In genomic region chr10:112949875-112950507, GRCh38 we compare ENCODE assay signal across 8 cellular contexts. TPM values are rescaled to one million over a fixed set of nuclear protein-coding genes. Genes with fewer than 3 reads are reported as not detected.
DNase-seq lines count a peak whose midpoint lies in the region; ATAC-seq and TF ChIP-seq lines count a peak whose summit lies in the region.

Gene TCF7L2 (plus strand): TSS chr10:112950247. CDS start chr10:112950757, 510 bp downstream.

- WGBS in upper lobe of left lung, 2 donors, result 1 to 3% methylated on average over 39 of the region's 39 CpGs

- TF ChIP-seq POLR2A in upper lobe of left lung (IDR thresholded peaks at IDR 0.05), result peak in 2 of 4 donors; percentile 47 to 68

- H3K4me1 ChIP-seq in BE2C (peaks cover 5% of the 10 kb centered on the region; the same call in 1 of the 2 replicates), upper lobe of left lung (peaks cover 28 to 51% (median 32%) of the 10 kb centered on the region in 4 donors)

- H3K4me3 ChIP-seq in BE2C (ENCODE audit: low read depth, low read length), result peak within 1 kb of the TSS; percentile 92
- peak within 1 kb of the TSS; percentile 59 to 81 (median 69) for H3K4me3 ChIP-seq in upper lobe of left lung

- no peaks in the 10 kb centered on the region for H3K27me3 ChIP-seq in BE2C
- H3K27me3 ChIP-seq in upper lobe of left lung, result no peaks in the 10 kb centered on the region

- no peaks in the 10 kb centered on the region for H3K36me3 ChIP-seq in BE2C
- no peaks in the 10 kb centered on the region for H3K36me3 ChIP-seq in upper lobe of left lung

- no peak for TF ChIP-seq EP300 in upper lobe of left lung (IDR thresholded peaks at IDR 0.05)

- TF ChIP-seq CTCF in BE2C (IDR thresholded peaks at IDR 0.05; ENCODE audit: low read depth, low read length) (no peak), omental fat pad (IDR thresholded peaks at IDR 0.05) (no peak), upper lobe of left lung (IDR thresholded peaks at IDR 0.05) (no peak)

- peak; percentile 94 for DNase-seq in BE2C
- peak; percentile 92 for DNase-seq in NCI-H1436 treated with DMSO at 0.1 percent for 48 hours (lab: John Stamatoyannopoulos, UW)
- peak; percentile 99 for DNase-seq in SW480 (ENCODE audit: low spot score)
- DNase-seq in amygdala (lab: John Stamatoyannopoulos, UW), result peak; percentile 5 to 97 (median 90)
- peak; percentile 96 for DNase-seq in cardiac septum (ENCODE audit: low spot score)
- DNase-seq in omental fat pad (ENCODE audit: low spot score), result peak; percentile 93
- peak; percentile 95 to 96 for DNase-seq in upper lobe of left lung

- H3K27ac ChIP-seq in upper lobe of left lung, result peak within 1 kb of the TSS; percentile 91 to 93 (median 92)

- H3K9me3 ChIP-seq in BE2C, result no peaks in the 10 kb centered on the region
- no peaks in the 10 kb centered on the region for H3K9me3 ChIP-seq in upper lobe of left lung

- peak; percentile 49 for ATAC-seq in GM21717 (IDR thresholded peaks at IDR 0.05; ENCODE audit: unreplicated experiment)
- peak; percentile 90 for ATAC-seq in omental fat pad (ENCODE audit: low FRiP score)
- ATAC-seq in upper lobe of left lung (ENCODE audit: low FRiP score in 2 of 2), result peak; percentile 93 to 95

- intact Hi-C loops in cardiac septum (cut with DNase I), result loop anchor here (5.0 kb wide), 4 partner anchors 102 to 437 kb away; no protein-coding TSS in a partner anchor

RNA-seq across cellular contexts. Expression of gene TCF7L2, which starts in this region (rescaled TPM):
- 41.5 TPM for polyA plus RNA-seq in BE2C (2012; ENCODE audit: insufficient read depth, insufficient read length, low read depth)
- total RNA-seq in cardiac septum, result 11.7 TPM
- 10 to 100 TPM; 22.5 to 30.6 (median 28.5) TPM for total RNA-seq in omental fat pad
- total RNA-seq in upper lobe of left lung, result 10 to 100 TPM; 15.5 to 80.3 (median 48.1) TPM

Comparison
In these comparisons a context has a peak if more than half of its experiments do, and no peak if none do; other contexts are left out.
1. Peak in every context shown above with its lines: DNase-seq, ATAC-seq, H3K4me3 ChIP-seq and H3K27ac ChIP-seq.